21 cellular contexts compared by ENCODE assay signal in the genomic region with DNA sequence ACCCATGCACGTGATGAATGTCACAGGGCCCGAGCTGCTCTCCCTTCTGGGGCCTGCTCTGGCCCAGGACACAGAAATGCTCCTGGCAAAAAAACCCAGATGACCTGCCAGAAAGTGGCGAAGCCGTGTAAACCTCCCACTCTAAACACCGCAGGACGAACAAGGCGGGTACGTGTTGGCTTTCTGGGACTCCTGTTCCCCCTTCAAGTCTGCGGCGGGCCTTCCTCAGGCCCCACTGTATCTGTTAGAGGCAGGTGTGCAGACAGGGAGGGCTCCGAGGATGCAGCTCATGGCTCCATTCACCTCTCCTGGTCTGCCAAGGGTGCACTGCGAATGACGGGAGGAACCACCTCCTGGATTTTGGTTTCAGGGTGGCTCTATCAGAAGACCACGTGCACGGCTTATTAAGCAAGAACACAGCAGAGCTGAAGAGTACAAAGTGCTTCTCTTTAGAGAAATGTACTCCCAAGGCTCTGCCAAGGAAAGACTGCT.
DNase-seq lines count a peak whose midpoint lies in the region; ATAC-seq, FAIRE-seq and TF ChIP-seq lines count a peak whose summit lies in the region.
"Had no signal": no experiment of that assay in that cellular context is flagged by ENCODE, and none has a peak within 500 bp of the region (broad histone marks: within the 10 kb centered on the region; RNA-seq: fewer than 3 reads in every experiment).

No MANE protein-coding gene starts in this region.

- H3K4me1 Mint-ChIP-seq in WTC11 = peaks cover 6% of the 10 kb centered on the region; the same call in 1 of the 2 replicates
- H3K4me1 Mint-ChIP-seq: stimulated activated memory B cell treated with anti-CD40 and anti-IgM and Interleukin-4, amounts not matched to agents 10 μg/mL and 1 μg/mL and 100 μg/mL, for 72 hours had no signal

- H3K4me3 ChIP-seq in ascending aorta (peak overlapping the region in 1 of 2 donors; percentile 47), testis (no peak overlapping the region)
- H3K4me3 ChIP-seq: lung, SJSA1, upper lobe of left lung had no signal

- H3K4me1 ChIP-seq in ascending aorta (peaks cover 0 to 9% of the 10 kb centered on the region in 2 donors), testis (no peaks in the 10 kb centered on the region)
- H3K4me1 ChIP-seq: SJSA1, upper lobe of left lung had no signal

- H3K27me3 Mint-ChIP-seq in WTC11 (ENCODE audit: low read depth) = no peaks in the 10 kb centered on the region
- H3K27me3 Mint-ChIP-seq: activated CD4-positive, alpha-beta memory T cell treated with anti-CD3 and anti-CD28 coated beads, Interleukin-2, amount 10 ng/mL, durations not matched to agents 7 days and 5 days; activated naive CD4-positive, alpha-beta T cell treated with anti-CD3 and anti-CD28 coated beads, Interleukin-2, amount 10 ng/mL, durations not matched to agents 7 days and 5 days; effector memory CD8-positive, alpha-beta T cell had no signal

- H3K36me3 Mint-ChIP-seq in WTC11 = no peaks in the 10 kb centered on the region; the same call in 1 of the 2 replicates
- H3K36me3 Mint-ChIP-seq: activated naive CD4-positive, alpha-beta T cell treated with anti-CD3 and anti-CD28 coated beads, Interleukin-2, amount 10 ng/mL, durations not matched to agents 7 days and 5 days; stimulated activated memory B cell treated with anti-CD40 and anti-IgM and Interleukin-4, amounts not matched to agents 10 μg/mL and 1 μg/mL and 100 μg/mL, for 72 hours had no signal

- H3K27me3 ChIP-seq in ascending aorta = no peaks in the 10 kb centered on the region
- no peaks in the 10 kb centered on the region for H3K27me3 ChIP-seq in testis
- H3K27me3 ChIP-seq: SJSA1, upper lobe of left lung had no signal

- intact Hi-C loops in ascending aorta (cut with DNase I) (no loop called here), Right ventricle myocardium superior (cut with DNase I) (no loop called here), testis (cut with DNase I; ENCODE audit: low total_unique reads) (no loop called here)

- peak in 1 of 2 donors; percentile 67 for DNase-seq in ascending aorta (ENCODE audit: low spot score in 2 of 2)
- DNase-seq in Right ventricle myocardium superior = no peak
- DNase-seq in mucosa of gallbladder (ENCODE audit: low spot score) = peak; percentile 17
- DNase-seq in testis = peak; percentile 68
- no peak for DNase-seq in COLO829 (ENCODE audit: low spot score)
- DNase-seq in WTC11 (ENCODE audit: low spot score) = no peak
- no peak for DNase-seq in GM12891 (ENCODE audit: insufficient read length, low spot score)
- DNase-seq: activated CD4-positive, alpha-beta memory T cell treated with anti-CD3 and anti-CD28 coated beads, Interleukin-2, amount 10 ng/mL, durations not matched to agents 7 days and 5 days; activated naive CD4-positive, alpha-beta T cell treated with anti-CD3 and anti-CD28 coated beads, Interleukin-2, amount 10 ng/mL, durations not matched to agents 7 days and 5 days; activated T-cell treated with anti-CD3 and anti-CD28 coated beads, Interleukin-2, amount 50 U/mL, for 72 hours; effector memory CD8-positive, alpha-beta T cell; HCEC 1CT; Kasumi-1; NCI-H1092; NCI-H2029; NCI-H345; upper lobe of left lung had no signal

- no peak for TF ChIP-seq POLR2A in testis (IDR thresholded peaks at IDR 0.05)
- no peak for TF ChIP-seq POLR2A in GM12891 (IDR thresholded peaks at IDR 0.05; ENCODE audit: low read depth, low read length)

- peaks cover 7% of the 10 kb centered on the region for H3K9me3 Mint-ChIP-seq in WTC11
- H3K9me3 Mint-ChIP-seq: activated naive CD4-positive, alpha-beta T cell treated with anti-CD3 and anti-CD28 coated beads, Interleukin-2, amount 10 ng/mL, durations not matched to agents 7 days and 5 days; effector memory CD8-positive, alpha-beta T cell had no signal

- WGBS in testis, 2 donors = 59 to 61% methylated on average over 14 to 15 of the region's 15 CpGs

- H3K9me3 ChIP-seq in ascending aorta (peaks cover 4 to 8% of the 10 kb centered on the region in 2 donors), testis (no peaks in the 10 kb centered on the region)

- H3K27ac Mint-ChIP-seq in WTC11 = no peak overlapping the region
- H3K27ac Mint-ChIP-seq: activated CD4-positive, alpha-beta memory T cell treated with anti-CD3 and anti-CD28 coated beads, Interleukin-2, amount 10 ng/mL, durations not matched to agents 7 days and 5 days; activated naive CD4-positive, alpha-beta T cell treated with anti-CD3 and anti-CD28 coated beads, Interleukin-2, amount 10 ng/mL, durations not matched to agents 7 days and 5 days; activated T-cell treated with anti-CD3 and anti-CD28 coated beads, Interleukin-2, amount 50 U/mL, for 72 hours; effector memory CD8-positive, alpha-beta T cell; stimulated activated memory B cell treated with anti-CD40 and anti-IgM and Interleukin-4, amounts not matched to agents 10 μg/mL and 1 μg/mL and 100 μg/mL, for 72 hours had no signal

- POLR2A ChIA-PET in WTC11 (lab: Charles Lee) = no interaction called here

- ATAC-seq in Right ventricle myocardium superior (ENCODE audit: poor library complexity) (peak; percentile 91), WTC11 (no peak), GM19351 (IDR thresholded peaks at IDR 0.05; ENCODE audit: unreplicated experiment) (no peak)
- ATAC-seq: activated T-cell treated with anti-CD3 and anti-CD28 coated beads, Interleukin-2, amount 50 U/mL, for 72 hours; effector memory CD8-positive, alpha-beta T cell; stimulated activated memory B cell treated with anti-CD40 and anti-IgM and Interleukin-4, amounts not matched to agents 10 μg/mL and 1 μg/mL and 100 μg/mL, for 72 hours had no signal

- no peak overlapping the region for H3K4me3 Mint-ChIP-seq in WTC11
- H3K4me3 Mint-ChIP-seq: activated CD4-positive, alpha-beta memory T cell treated with anti-CD3 and anti-CD28 coated beads, Interleukin-2, amount 10 ng/mL, durations not matched to agents 7 days and 5 days; activated naive CD4-positive, alpha-beta T cell treated with anti-CD3 and anti-CD28 coated beads, Interleukin-2, amount 10 ng/mL, durations not matched to agents 7 days and 5 days; activated T-cell treated with anti-CD3 and anti-CD28 coated beads, Interleukin-2, amount 50 U/mL, for 72 hours; effector memory CD8-positive, alpha-beta T cell; stimulated activated memory B cell treated with anti-CD40 and anti-IgM and Interleukin-4, amounts not matched to agents 10 μg/mL and 1 μg/mL and 100 μg/mL, for 72 hours had no signal

- H3K36me3 ChIP-seq in ascending aorta (no peaks in the 10 kb centered on the region), testis (ENCODE audit: low read depth, missing control alignments) (no peaks in the 10 kb centered on the region)
- H3K36me3 ChIP-seq: SJSA1, upper lobe of left lung had no signal

- no peak for FAIRE-seq in GM12891 (lab: Jason Lieb, UNC)

- TF ChIP-seq CTCF in ascending aorta (IDR thresholded peaks at IDR 0.05) = no peak
- no peak for TF ChIP-seq CTCF in testis (IDR thresholded peaks at IDR 0.05)
- TF ChIP-seq CTCF in WTC11 (IDR thresholded peaks at IDR 0.05) = no peak

- H3K27ac ChIP-seq in ascending aorta (peak overlapping the region; percentile 49 to 53), testis (peak overlapping the region in 1 of 2 donors; percentile 44)
- H3K27ac ChIP-seq: SJSA1 had no signal

- CTCF ChIA-PET in WTC11 (lab: Charles Lee) = interaction anchor here (1.1 kb wide), 1 partner anchor 167 kb away, joined by 3 read pairs; no protein-coding TSS in a partner anchor

TF ChIP-seq in WTC11, 78 proteins besides CTCF, POLR2A, EP300 and RAD21 (continues in another document):
- TF ChIP-seq RELA (CRISPR knock-in tag; IDR thresholded peaks at IDR 0.05; ENCODE audit: borderline replicate concordance) (no peak), OVOL2 (CRISPR knock-in tag; IDR thresholded peaks at IDR 0.05; ENCODE audit: borderline replicate concordance) (no peak), ZBTB21 (CRISPR knock-in tag; IDR thresholded peaks at IDR 0.05; ENCODE audit: borderline replicate concordance) (no peak), HMGA2 (CRISPR knock-in tag; IDR thresholded peaks at IDR 0.05) (no peak), SP1 (CRISPR knock-in tag; conservative IDR thresholded peaks at IDR 0.05) (no peak)

TF ChIP-seq in GM12891, 5 proteins besides CTCF, POLR2A, EP300 and RAD21:
- TF ChIP-seq TAF1 (IDR thresholded peaks at IDR 0.05; ENCODE audit: low read depth, low read length) (no peak), POLR2AphosphoS5 (IDR thresholded peaks at IDR 0.05; ENCODE audit: low read depth, low read length) (no peak), PAX5 (IDR thresholded peaks at IDR 0.05; ENCODE audit: insufficient read depth, low read length, severe bottlenecking) (no peak), POU2F2 (IDR thresholded peaks at IDR 0.05; ENCODE audit: low read depth, low read length) (no peak), SPI1 (IDR thresholded peaks at IDR 0.05; ENCODE audit: low read depth, low read length) (no peak)

Comparison
In these comparisons a context has a peak if more than half of its experiments do, and no peak if none do; other contexts are left out.
1. DNase-seq: peak in mucosa of gallbladder (single experiment) and testis (single experiment); none in Right ventricle myocardium superior (single experiment), COLO829 (single experiment), WTC11 (single experiment) and GM12891 (single experiment).